26 cellular contexts compared by ENCODE assay signal in the genomic region with DNA sequence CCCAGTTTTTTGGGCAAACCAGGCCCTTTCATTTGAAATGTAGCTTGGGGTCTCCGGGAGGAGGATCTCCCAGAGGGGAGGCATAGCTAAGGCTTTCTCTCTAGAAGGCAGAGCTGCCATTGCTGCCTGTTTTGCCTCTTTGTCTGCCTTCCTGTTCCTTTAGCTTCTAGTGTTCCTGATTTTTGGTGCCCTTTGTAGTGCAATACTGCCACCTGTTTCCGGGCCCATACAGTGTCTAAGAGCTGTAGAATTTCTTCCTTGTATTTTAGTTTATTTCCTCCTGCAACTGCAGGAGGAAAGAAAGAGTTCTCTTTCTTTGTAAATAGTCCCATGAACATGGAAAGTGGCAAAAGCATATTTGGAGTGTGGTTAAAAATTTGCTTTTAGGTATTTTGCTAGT. TPM values are rescaled to one million over a fixed set of nuclear protein-coding genes. Genes with fewer than 3 reads are reported as not detected.
DNase-seq lines count a peak whose midpoint lies in the region; ATAC-seq and TF ChIP-seq lines count a peak whose summit lies in the region.
"Had no signal": no experiment of that assay in that cellular context is flagged by ENCODE, and none has a peak within 500 bp of the region (broad histone marks: within the 10 kb centered on the region; RNA-seq: fewer than 3 reads in every experiment).

No MANE protein-coding gene starts in this region.

- TF ChIP-seq CTCF in mammary epithelial cell (conservative IDR thresholded peaks at IDR 0.05 in 1 of 2, IDR thresholded peaks at IDR 0.05 in 1 of 2; ENCODE audit: extremely low read depth in 1 of 2, insufficient read depth in 1 of 2, low read depth in 1 of 2, low read length in 2 of 2) (no peak), MCF 10A (IDR thresholded peaks at IDR 0.05; ENCODE audit: unreplicated experiment) (no peak), colonic mucosa (IDR thresholded peaks at IDR 0.05) (no peak), glutamatergic neuron (IDR thresholded peaks at IDR 0.05; ENCODE audit: partially characterized antibody, unreplicated experiment) (no peak), right atrium auricular region (IDR thresholded peaks at IDR 0.05) (no peak)

- CTCF ChIA-PET in mammary epithelial cell (lab: Charles Lee; ENCODE audit: low non-redundant PET) (interaction anchor here (0.6 kb wide), 1 partner anchor 15 kb away, joined by 3 read pairs; no protein-coding TSS in a partner anchor), MCF 10A (lab: Yijun Ruan, JAX) (interaction anchor here (0.7 to 1.1 kb wide), 8 partner anchors 14 to 428 kb away, joined by 3 to 4 read pairs (median 3); no protein-coding TSS in a partner anchor)

- H3K9ac ChIP-seq in mammary epithelial cell (ENCODE audit: insufficient read depth, low read length) (no peak overlapping the region), colonic mucosa (ENCODE audit: low read depth in 2 of 2, low read length in 2 of 2) (no peak overlapping the region)
- H3K9ac ChIP-seq: BLaER1 had no signal

- dilution Hi-C loops in mammary epithelial cell (cut with HindIII; ENCODE audit: low sequenced_read_pairs), result no loop called here

- H3K4me2 ChIP-seq in mammary epithelial cell (ENCODE audit: insufficient read depth, low read depth, low read length), result no peak overlapping the region
- H3K4me2 ChIP-seq: A549, BLaER1 had no signal

- BruUV-seq in mammary epithelial cell (replicated peaks; lab: Mats Ljungman, UMichigan) (no TSS peak), MCF 10A (replicated peaks; lab: Mats Ljungman, UMichigan) (no TSS peak)

- H3K27ac Mint-ChIP-seq in MCF 10A (ENCODE audit: low read depth, unreplicated experiment) (no peak overlapping the region), glutamatergic neuron (ENCODE audit: unreplicated experiment) (no peak overlapping the region)
- H3K27ac Mint-ChIP-seq: activated CD8-positive, alpha-beta T cell treated with anti-CD3 and anti-CD28 coated beads, Interleukin-2, amount 10 ng/mL, durations not matched to agents 7 days and 5 days; activated T-cell treated with anti-CD3 and anti-CD28 coated beads, Interleukin-2, amount 50 U/mL, for 24 hours had no signal

- no peaks in the 10 kb centered on the region for H3K27me3 ChIP-seq in mammary epithelial cell (ENCODE audit: insufficient read depth, low read length)
- H3K27me3 ChIP-seq in colonic mucosa, result no peaks in the 10 kb centered on the region
- H3K27me3 ChIP-seq in right atrium auricular region, result no peaks in the 10 kb centered on the region
- H3K27me3 ChIP-seq: BLaER1 had no signal

- H3K4me1 Mint-ChIP-seq in MCF 10A (ENCODE audit: insufficient read depth, unreplicated experiment), result peaks cover 14% of the 10 kb centered on the region
- no peaks in the 10 kb centered on the region for H3K4me1 Mint-ChIP-seq in glutamatergic neuron (ENCODE audit: low read depth, unreplicated experiment)

- no peaks in the 10 kb centered on the region for H3K9me3 Mint-ChIP-seq in MCF 10A (ENCODE audit: unreplicated experiment)
- H3K9me3 Mint-ChIP-seq in glutamatergic neuron (ENCODE audit: unreplicated experiment), result peaks cover 2% of the 10 kb centered on the region

- no peaks in the 10 kb centered on the region for H4K20me1 ChIP-seq in mammary epithelial cell (ENCODE audit: insufficient read depth, low read length)
- H4K20me1 ChIP-seq: BLaER1 had no signal

- 92% methylated on average over 2 of the region's 2 CpGs for WGBS in mammary epithelial cell (ENCODE audit: low coverage, missing lambda C conversion rate)

- H2AFZ ChIP-seq in mammary epithelial cell (ENCODE audit: low read depth, low read length), result peak overlapping the region; percentile 43

- H3K36me3 ChIP-seq in mammary epithelial cell (ENCODE audit: insufficient read depth, low read length) (no peaks in the 10 kb centered on the region), colonic mucosa (no peaks in the 10 kb centered on the region), right atrium auricular region (no peaks in the 10 kb centered on the region)
- H3K36me3 ChIP-seq: BLaER1, spleen had no signal

- DNase-seq in mammary epithelial cell (no peak), MCF 10A (ENCODE audit: unreplicated experiment) (no peak), NOMO-1 treated with DMSO at 0.1 percent for 48 hours (lab: John Stamatoyannopoulos, UW; ENCODE audit: unreplicated experiment) (peak; percentile 53), colonic mucosa (peak; percentile 47), glutamatergic neuron (no peak), right atrium auricular region (ENCODE audit: low spot score) (no peak)
- DNase-seq in activated CD8-positive, alpha-beta memory T cell treated with anti-CD3 and anti-CD28 coated beads, Interleukin-2, amount 50 U/mL, for 4 hours, result no peak
- DNase-seq: activated CD8-positive, alpha-beta T cell treated with anti-CD3 and anti-CD28 coated beads, Interleukin-2, amount 10 ng/mL, durations not matched to agents 7 days and 5 days; activated naive CD4-positive, alpha-beta T cell; activated T-cell treated with anti-CD3 and anti-CD28 coated beads, Interleukin-2, amount 50 U/mL, for 24 hours; caudate nucleus; dorsolateral prefrontal cortex; GDM1; NCI-H1105 treated with DMSO at 0.1 percent for 48 hours; NCI-H2081 treated with DMSO at 0.1 percent for 48 hours; NCI-H526 treated with DMSO at 0.1 percent for 48 hours; spleen had no signal

- H3K4me3 ChIP-seq in mammary epithelial cell (replicated peaks in 1 of 3; ENCODE audit: insufficient read depth in 1 of 3, low read depth in 2 of 3, low read length in 3 of 3) (no peak overlapping the region), colonic mucosa (no peak overlapping the region), right atrium auricular region (no peak overlapping the region)
- H3K4me3 ChIP-seq: A549, BLaER1, dorsolateral prefrontal cortex, SK-N-MC, spleen had no signal

- H3K4me1 ChIP-seq in mammary epithelial cell (ENCODE audit: insufficient read depth, low read length) (peaks cover 13% of the 10 kb centered on the region), colonic mucosa (peaks cover 6% of the 10 kb centered on the region), right atrium auricular region (no peaks in the 10 kb centered on the region)
- H3K4me1 ChIP-seq: A549 had no signal

- H3K9me3 ChIP-seq in mammary epithelial cell (replicated peaks; ENCODE audit: insufficient read depth, low read length), result peaks cover 9% of the 10 kb centered on the region
- H3K9me3 ChIP-seq in colonic mucosa, result no peaks in the 10 kb centered on the region
- peaks cover 0 to 29% of the 10 kb centered on the region in 2 donors for H3K9me3 ChIP-seq in right atrium auricular region

- POLR2A ChIA-PET in MCF 10A (lab: Yijun Ruan, JAX), result no interaction called here

- intact Hi-C loops in mammary epithelial cell (cut with micrococcal nuclease) (no loop called here), MCF 10A (cut with micrococcal nuclease) (loop anchor here (5.0 kb wide), 1 partner anchor 268 kb away; no protein-coding TSS in a partner anchor), colonic mucosa (cut with DNase I) (no loop called here)

- no peaks in the 10 kb centered on the region for H3K27me3 Mint-ChIP-seq in MCF 10A (ENCODE audit: insufficient read depth, unreplicated experiment)
- H3K27me3 Mint-ChIP-seq in glutamatergic neuron (ENCODE audit: unreplicated experiment), result no peaks in the 10 kb centered on the region
- H3K27me3 Mint-ChIP-seq: activated T-cell treated with anti-CD3 and anti-CD28 coated beads, Interleukin-2, amount 50 U/mL, for 24 hours had no signal

- H3K4me3 Mint-ChIP-seq in MCF 10A (ENCODE audit: unreplicated experiment) (no peak overlapping the region), glutamatergic neuron (ENCODE audit: unreplicated experiment) (no peak overlapping the region)
- H3K4me3 Mint-ChIP-seq: activated CD8-positive, alpha-beta T cell treated with anti-CD3 and anti-CD28 coated beads, Interleukin-2, amount 10 ng/mL, durations not matched to agents 7 days and 5 days; activated T-cell treated with anti-CD3 and anti-CD28 coated beads, Interleukin-2, amount 50 U/mL, for 24 hours had no signal

- in situ Hi-C loops in mammary epithelial cell (cut with MboI; ENCODE audit: low sequenced_read_pairs in 2 of 2), result loop anchor here in 1 of 2 donors (25.0 kb wide), 1 partner anchor 233 kb away; no protein-coding TSS in a partner anchor

- no peaks in the 10 kb centered on the region for H3K36me3 Mint-ChIP-seq in MCF 10A (ENCODE audit: insufficient read depth, unreplicated experiment)
- no peaks in the 10 kb centered on the region for H3K36me3 Mint-ChIP-seq in glutamatergic neuron (ENCODE audit: unreplicated experiment)

- H3K27ac ChIP-seq in mammary epithelial cell (ENCODE audit: insufficient read depth, low read depth, low read length) (no peak overlapping the region), colonic mucosa (peak overlapping the region; percentile 21), right atrium auricular region (no peak overlapping the region)
- H3K27ac ChIP-seq: A549, BLaER1, dorsolateral prefrontal cortex, SK-N-MC, spleen had no signal

- no peaks in the 10 kb centered on the region for H3K79me2 ChIP-seq in mammary epithelial cell (ENCODE audit: insufficient read depth, low read length)

- no peak for ATAC-seq in HG02973 (IDR thresholded peaks at IDR 0.05; ENCODE audit: unreplicated experiment)
- ATAC-seq: A549; activated CD4-positive, CD25-positive, alpha-beta regulatory T cell treated with anti-CD3 and anti-CD28 coated beads, Interleukin-2, amount 50 U/mL, for 24 hours; activated CD8-positive, alpha-beta T cell treated with anti-CD3 and anti-CD28 coated beads, Interleukin-2, amount 10 ng/mL, durations not matched to agents 7 days and 5 days; Panc1 had no signal

RNA-seq across cellular contexts. Expression of gene GLYATL1, which starts 19.3 kb away (rescaled TPM):
- total RNA-seq in mammary epithelial cell (1 to 10 TPM in 1 of 2 donors, under 1 TPM in 1; 0.50 to 1.1 TPM), MCF 10A (2022) (not detected in 2 replicates), colonic mucosa (1 to 10 TPM in 1 of 2 donors, under 1 TPM in 1; 0.72 to 1.6 TPM), glutamatergic neuron (ENCODE audit: unreplicated experiment) (0.42 TPM), right atrium auricular region (not detected)
- polyA plus RNA-seq in mammary epithelial cell, result 0.53 TPM
- polyA minus RNA-seq in mammary epithelial cell, result not detected
- total RNA-seq: activated CD8-positive, alpha-beta T cell treated with anti-CD3 and anti-CD28 coated beads, Interleukin-2, amount 10 ng/mL, durations not matched to agents 7 days and 5 days; fibroblast of villous mesenchyme; lung microvascular endothelial cell; pulmonary artery endothelial cell; spleen had no signal
- polyA plus RNA-seq: spleen had no signal

Comparison
In these comparisons a context has a peak if more than half of its experiments do, and no peak if none do; other contexts are left out.
1. DNase-seq: peak in NOMO-1 treated with DMSO at 0.1 percent for 48 hours (single experiment) and colonic mucosa (single experiment); none in mammary epithelial cell (single experiment), MCF 10A (single experiment), glutamatergic neuron (single experiment), activated CD8-positive, alpha-beta memory T cell treated with anti-CD3 and anti-CD28 coated beads, Interleukin-2, amount 50 U/mL, for 4 hours (single experiment) and right atrium auricular region (single experiment).